27 cellular contexts compared by ENCODE assay signal in the genomic region with DNA sequence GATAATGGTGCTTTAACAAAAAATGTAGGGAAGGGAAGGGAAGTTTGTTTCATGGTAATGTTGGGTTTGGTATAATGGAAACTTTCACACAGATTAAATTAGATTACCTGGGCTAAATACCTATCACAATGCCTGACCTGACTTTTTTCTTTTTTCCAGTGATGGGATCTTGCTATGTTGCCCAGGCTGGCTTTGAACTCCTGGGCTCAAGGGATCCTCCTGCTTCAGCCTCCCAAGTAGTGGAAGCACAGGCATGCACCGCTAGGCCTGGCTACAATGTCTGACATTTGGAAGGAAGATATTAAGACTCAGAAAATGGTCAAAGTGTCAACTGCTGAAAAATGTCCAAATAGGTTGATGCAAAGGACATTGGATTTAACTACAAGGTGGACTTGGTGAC.
"Had no signal": no experiment of that assay in that cellular context is flagged by ENCODE, and none has a peak within 500 bp of the region (broad histone marks: within the 10 kb centered on the region; RNA-seq: fewer than 3 reads in every experiment).

No MANE protein-coding gene starts in this region.

- H3K9me3 Mint-ChIP-seq: stimulated activated effector memory CD8-positive, alpha-beta T cell treated with anti-CD3 and anti-CD28 coated beads, Interleukin-12 subunit alpha, Interleukin-12 subunit beta, amount 100 ng/mL, for 72 hours; stimulated activated memory B cell treated with anti-CD40 and anti-IgM and Interleukin-4, amounts not matched to agents 10 μg/mL and 1 μg/mL and 100 μg/mL, for 72 hours; stimulated activated naive CD8-positive, alpha-beta T cell treated with anti-CD3 and anti-CD28 coated beads, Interleukin-15, amount 100 ng/mL, for 72 hours; stimulated activated naive CD8-positive, alpha-beta T cell treated with anti-CD3 and anti-CD28 coated beads, Interleukin-15, Interleukin-2, amounts not matched to agents 100 ng/mL and 50 ng/mL, for 24 hours had no signal

- H3K36me3 ChIP-seq: suprapubic skin, thoracic aorta, thyroid gland, tibial artery, tibial nerve, transverse colon, upper lobe of left lung, upper lobe of right lung, uterus, vagina had no signal

- DNase-seq: stimulated activated CD4-positive, alpha-beta T cell treated with anti-CD3 and anti-CD28 coated beads, Interleukin-2, amount 100 ng/mL, for 48 hours; stimulated activated CD4-positive, alpha-beta T cell treated with anti-CD3 and anti-CD28 coated beads, Interleukin-4, amount 100 ng/mL, for 1 hour; stimulated activated CD4-positive, alpha-beta T cell treated with anti-CD3 and anti-CD28 coated beads, Interleukin-4, amount 100 ng/mL, for 24 hours; stimulated activated CD4-positive, alpha-beta T cell treated with anti-CD3 and anti-CD28 coated beads, Interleukin-4, amount 100 ng/mL, for 4 hours; stimulated activated CD8-positive, alpha-beta memory T cell treated with anti-CD3 and anti-CD28 coated beads, Interleukin-4, amount 100 ng/mL, for 48 hours; stimulated activated naive B cell treated with anti-CD40 and anti-IgM and Interleukin-4, amounts not matched to agents 10 μg/mL and 1 μg/mL and 100 μg/mL, for 72 hours; stimulated activated naive CD4-positive, alpha-beta T cell; stimulated activated naive CD4-positive, alpha-beta T cell treated with Interleukin-2 at 50 U/mL for 16 hours; stimulated activated naive CD8-positive, alpha-beta T cell treated with anti-CD3 and anti-CD28 coated beads, Interleukin-15, amount 100 ng/mL, for 72 hours; stimulated activated naive CD8-positive, alpha-beta T cell treated with anti-CD3 and anti-CD28 coated beads, Interleukin-15, Interleukin-2, amounts not matched to agents 100 U/mL and 50 U/mL, for 24 hours; substantia nigra; testis; thyroid gland; tibial artery; transverse colon; trophoblast cell; upper lobe of left lung; upper lobe of right lung; uterus had no signal

- H3K4me1 ChIP-seq: suprapubic skin, testis, thyroid gland, tibial artery, tibial nerve, transverse colon, upper lobe of left lung, upper lobe of right lung, uterus, vagina had no signal

- H3K27me3 Mint-ChIP-seq: stimulated activated memory B cell treated with anti-CD40 and anti-IgM and Interleukin-4, amounts not matched to agents 10 μg/mL and 1 μg/mL and 100 μg/mL, for 72 hours; stimulated activated naive B cell treated with anti-CD40 and anti-IgM and Interleukin-4, amounts not matched to agents 10 μg/mL and 1 μg/mL and 100 μg/mL, for 72 hours; stimulated activated naive CD8-positive, alpha-beta T cell treated with anti-CD3 and anti-CD28 coated beads, Interleukin-15, amount 100 ng/mL, for 72 hours; stimulated activated naive CD8-positive, alpha-beta T cell treated with anti-CD3 and anti-CD28 coated beads, Interleukin-15, Interleukin-2, amounts not matched to agents 100 ng/mL and 50 ng/mL, for 24 hours; type B pancreatic cell had no signal

- H3K4me1 Mint-ChIP-seq: stimulated activated effector memory CD8-positive, alpha-beta T cell treated with anti-CD3 and anti-CD28 coated beads, Interleukin-12 subunit alpha, Interleukin-12 subunit beta, amount 100 ng/mL, for 72 hours; stimulated activated memory B cell treated with anti-CD40 and anti-IgM and Interleukin-4, amounts not matched to agents 10 μg/mL and 1 μg/mL and 100 μg/mL, for 72 hours; stimulated activated naive B cell treated with anti-CD40 and anti-IgM and Interleukin-4, amounts not matched to agents 10 μg/mL and 1 μg/mL and 100 μg/mL, for 72 hours; stimulated activated naive CD8-positive, alpha-beta T cell treated with anti-CD3 and anti-CD28 coated beads, Interleukin-15, amount 100 ng/mL, for 72 hours had no signal

- H3K9me3 ChIP-seq: suprapubic skin, testis, thoracic aorta, thyroid gland, tibial artery, tibial nerve, transverse colon, upper lobe of left lung, upper lobe of right lung, uterus, vagina had no signal

- H3K4me3 Mint-ChIP-seq: stimulated activated effector memory CD8-positive, alpha-beta T cell treated with anti-CD3 and anti-CD28 coated beads, Interleukin-12 subunit alpha, Interleukin-12 subunit beta, amount 100 ng/mL, for 72 hours; stimulated activated memory B cell treated with anti-CD40 and anti-IgM and Interleukin-4, amounts not matched to agents 10 μg/mL and 1 μg/mL and 100 μg/mL, for 72 hours; stimulated activated naive B cell treated with anti-CD40 and anti-IgM and Interleukin-4, amounts not matched to agents 10 μg/mL and 1 μg/mL and 100 μg/mL, for 72 hours; stimulated activated naive CD8-positive, alpha-beta T cell treated with anti-CD3 and anti-CD28 coated beads, Interleukin-15, amount 100 ng/mL, for 72 hours; stimulated activated naive CD8-positive, alpha-beta T cell treated with anti-CD3 and anti-CD28 coated beads, Interleukin-15, Interleukin-2, amounts not matched to agents 100 ng/mL and 50 ng/mL, for 24 hours; type B pancreatic cell had no signal

- H3K27me3 ChIP-seq: suprapubic skin, testis, thyroid gland, tibial artery, tibial nerve, transverse colon, upper lobe of left lung, upper lobe of right lung, uterus, vagina had no signal

- H3K27ac ChIP-seq: suprapubic skin, testis, thoracic aorta, thyroid gland, tibial artery, tibial nerve, transverse colon, upper lobe of left lung, upper lobe of right lung, uterus, vagina had no signal

- H3K36me3 Mint-ChIP-seq: stimulated activated effector memory CD8-positive, alpha-beta T cell treated with anti-CD3 and anti-CD28 coated beads, Interleukin-12 subunit alpha, Interleukin-12 subunit beta, amount 100 ng/mL, for 72 hours; stimulated activated memory B cell treated with anti-CD40 and anti-IgM and Interleukin-4, amounts not matched to agents 10 μg/mL and 1 μg/mL and 100 μg/mL, for 72 hours; stimulated activated naive B cell treated with anti-CD40 and anti-IgM and Interleukin-4, amounts not matched to agents 10 μg/mL and 1 μg/mL and 100 μg/mL, for 72 hours had no signal

- H3K27ac Mint-ChIP-seq: stimulated activated effector memory CD8-positive, alpha-beta T cell treated with anti-CD3 and anti-CD28 coated beads, Interleukin-12 subunit alpha, Interleukin-12 subunit beta, amount 100 ng/mL, for 72 hours; stimulated activated memory B cell treated with anti-CD40 and anti-IgM and Interleukin-4, amounts not matched to agents 10 μg/mL and 1 μg/mL and 100 μg/mL, for 72 hours; stimulated activated naive B cell treated with anti-CD40 and anti-IgM and Interleukin-4, amounts not matched to agents 10 μg/mL and 1 μg/mL and 100 μg/mL, for 72 hours; stimulated activated naive CD8-positive, alpha-beta T cell treated with anti-CD3 and anti-CD28 coated beads, Interleukin-15, Interleukin-2, amounts not matched to agents 100 ng/mL and 50 ng/mL, for 24 hours; type B pancreatic cell had no signal

- H3K4me3 ChIP-seq: suprapubic skin, testis, thoracic aorta, thyroid gland, tibial artery, tibial nerve, transverse colon, upper lobe of left lung, upper lobe of right lung, uterus, vagina had no signal

- ATAC-seq: stimulated activated effector memory CD8-positive, alpha-beta T cell treated with anti-CD3 and anti-CD28 coated beads, Interleukin-12 subunit alpha, Interleukin-12 subunit beta, amount 100 ng/mL, for 72 hours; stimulated activated memory B cell treated with anti-CD40 and anti-IgM and Interleukin-4, amounts not matched to agents 10 μg/mL and 1 μg/mL and 100 μg/mL, for 72 hours; stimulated activated naive B cell treated with anti-CD40 and anti-IgM and Interleukin-4, amounts not matched to agents 10 μg/mL and 1 μg/mL and 100 μg/mL, for 72 hours; stimulated activated naive CD8-positive, alpha-beta T cell treated with anti-CD3 and anti-CD28 coated beads, Interleukin-15, amount 100 ng/mL, for 72 hours; stimulated activated naive CD8-positive, alpha-beta T cell treated with anti-CD3 and anti-CD28 coated beads, Interleukin-15, Interleukin-2, amounts not matched to agents 100 U/mL and 50 U/mL, for 24 hours; upper lobe of right lung had no signal
